Comparison of ENCODE assay signal across 17 cellular contexts in genomic region chr4:53432528-53433424, GRCh38. TPM values are rescaled to one million over a fixed set of nuclear protein-coding genes. Genes with fewer than 3 reads are reported as not detected.
DNase-seq lines count a peak whose midpoint lies in the region; ATAC-seq and TF ChIP-seq lines count a peak whose summit lies in the region.
"Had no signal": no experiment of that assay in that cellular context is flagged by ENCODE, and none has a peak within 500 bp of the region (broad histone marks: within the 10 kb centered on the region; RNA-seq: fewer than 3 reads in every experiment).

No MANE protein-coding gene starts in this region.

- no peak overlapping the region for H3K27ac ChIP-seq in IMR-90 (ENCODE audit: insufficient read depth, low read length)
- H3K27ac ChIP-seq in mesenchymal stem cell (ENCODE audit: low read length, poor library complexity, severe bottlenecking): no peak overlapping the region
- H3K27ac ChIP-seq: ascending aorta had no signal

- no peak overlapping the region for H2BK20ac ChIP-seq in IMR-90 (ENCODE audit: low read depth, low read length)

- H4K8ac ChIP-seq in IMR-90 (ENCODE audit: low read depth in 2 of 2, low read length in 2 of 2): no peak overlapping the region
- H4K8ac ChIP-seq in mesenchymal stem cell (ENCODE audit: low read length): no peak overlapping the region

- H3K9me3 ChIP-seq in IMR-90 (ENCODE audit: control insufficient read depth, insufficient read depth, low read length) (no peaks in the 10 kb centered on the region), mesenchymal stem cell (ENCODE audit: control insufficient read depth, low read length) (no peaks in the 10 kb centered on the region)
- H3K9me3 ChIP-seq: ascending aorta had no signal

- H4K20me1 ChIP-seq in IMR-90 (ENCODE audit: insufficient read depth, low read length): no peaks in the 10 kb centered on the region

- no peak overlapping the region for H4K5ac ChIP-seq in IMR-90 (ENCODE audit: low read depth, low read length)

- no peak overlapping the region for H2BK120ac ChIP-seq in IMR-90 (ENCODE audit: low read depth, low read length)
- H2BK120ac ChIP-seq in mesenchymal stem cell (ENCODE audit: low read depth, low read length): no peak overlapping the region

- in situ Hi-C loops in IMR-90 (cut with MboI; ENCODE audit: low sequenced_read_pairs): no loop called here

- no peak overlapping the region for H3K4me3 ChIP-seq in IMR-90 (ENCODE audit: insufficient read depth, low read depth, low read length)
- no peak overlapping the region for H3K4me3 ChIP-seq in mesenchymal stem cell (ENCODE audit: insufficient read depth in 1 of 2, low read depth in 1 of 2, low read length in 2 of 2)
- H3K4me3 ChIP-seq: ascending aorta had no signal

- H3K56ac ChIP-seq in IMR-90 (ENCODE audit: extremely low read depth, insufficient read depth, low read length): no peak overlapping the region

- no peak overlapping the region for H3K4me2 ChIP-seq in IMR-90 (ENCODE audit: low read depth, low read length)
- no peak overlapping the region for H3K4me2 ChIP-seq in mesenchymal stem cell (ENCODE audit: low read length, poor library complexity, severe bottlenecking)

- no peak overlapping the region for H2AK5ac ChIP-seq in IMR-90 (ENCODE audit: low read depth, low read length)
- H2AK5ac ChIP-seq in mesenchymal stem cell (ENCODE audit: low read length, severe bottlenecking): no peak overlapping the region

- no peak overlapping the region for H2BK12ac ChIP-seq in mesenchymal stem cell (ENCODE audit: low read length in 2 of 2)

- CTCF ChIA-PET in IMR-90 (lab: Yijun Ruan, JAX): no interaction called here

- peaks cover 22% of the 10 kb centered on the region for H3K36me3 ChIP-seq in IMR-90 (ENCODE audit: control insufficient read depth, insufficient read depth, low read length)
- H3K36me3 ChIP-seq in mesenchymal stem cell (ENCODE audit: control insufficient read depth in 1 of 2, insufficient read depth in 2 of 2, low read depth in 1 of 2, low read length in 2 of 2): peaks cover 12 to 82% of the 10 kb centered on the region in 2 experiments

- no peak overlapping the region for H3K18ac ChIP-seq in IMR-90 (ENCODE audit: low read depth, low read length)
- H3K18ac ChIP-seq in mesenchymal stem cell (ENCODE audit: low read depth in 1 of 2, low read length in 2 of 2): no peak overlapping the region

- H2BK5ac ChIP-seq in IMR-90 (ENCODE audit: low read depth, low read length, poor library complexity, severe bottlenecking) (no peak overlapping the region), mesenchymal stem cell (ENCODE audit: low read depth, low read length, poor library complexity, severe bottlenecking) (no peak overlapping the region)

- no peak overlapping the region for H3K23ac ChIP-seq in IMR-90 (ENCODE audit: low read depth, low read length)
- no peak overlapping the region for H3K23ac ChIP-seq in mesenchymal stem cell (ENCODE audit: low read length in 2 of 2)

- BruUV-seq in IMR-90 (replicated peaks; lab: Mats Ljungman, UMichigan): no TSS peak

- TF ChIP-seq POLR2A in IMR-90 (IDR thresholded peaks at IDR 0.05; ENCODE audit: low read depth, low read length): no peak

- POLR2A ChIA-PET in IMR-90 (lab: Charles Lee; ENCODE audit: unreplicated experiment): no interaction called here

- H3K9ac ChIP-seq in IMR-90 (ENCODE audit: low read depth, low read length): no peak overlapping the region
- no peak overlapping the region for H3K9ac ChIP-seq in mesenchymal stem cell (ENCODE audit: low read length)

- H2BK15ac ChIP-seq in IMR-90 (ENCODE audit: low read depth, low read length) (no peak overlapping the region), mesenchymal stem cell (ENCODE audit: low read depth, poor library complexity, severe bottlenecking) (no peak overlapping the region)

- TF ChIP-seq RAD21 in IMR-90 (IDR thresholded peaks at IDR 0.05; ENCODE audit: low read length): no peak

- no peak overlapping the region for H2AFZ ChIP-seq in IMR-90 (replicated peaks; ENCODE audit: low read length, poor library complexity)
- H2AFZ ChIP-seq in mesenchymal stem cell (ENCODE audit: low read depth, low read length): no peak overlapping the region

- DNase-seq in GM10266 (ENCODE audit: extremely low spot score): peak; percentile 11
- no peak for DNase-seq in IMR-90
- DNase-seq in SW480 (ENCODE audit: low spot score): no peak
- DNase-seq in mesenchymal stem cell: no peak
- no peak for DNase-seq in omental fat pad (ENCODE audit: low spot score)
- no peak for DNase-seq in stimulated activated CD4-positive, alpha-beta T cell treated with anti-CD3 and anti-CD28 coated beads, Interleukin-4, amount 100 ng/mL, for 4 hours
- DNase-seq: activated CD8-positive, alpha-beta memory T cell treated with anti-CD3 and anti-CD28 coated beads, Interleukin-2, amount 50 U/mL, for 48 hours; dermis blood vessel endothelial cell; NCI-H1417; NCI-H774; retina; SHP77 treated with DMSO at 0.1 percent for 48 hours; stimulated activated CD4-positive, alpha-beta T cell treated with anti-CD3 and anti-CD28 coated beads, Interleukin-2, amount 100 ng/mL, for 48 hours; stimulated activated naive CD4-positive, alpha-beta T cell treated with Interleukin-2 at 50 U/mL for 16 hours had no signal

- H3K4me1 ChIP-seq in IMR-90 (ENCODE audit: control insufficient read depth, insufficient read depth, low read length) (no peaks in the 10 kb centered on the region; the same call in 1 of the 2 replicates), mesenchymal stem cell (ENCODE audit: control insufficient read depth, insufficient read depth, low read depth, low read length) (peaks cover 1% of the 10 kb centered on the region)
- H3K4me1 ChIP-seq: ascending aorta had no signal

- H3K14ac ChIP-seq in IMR-90 (replicated peaks; ENCODE audit: low read depth, low read length) (no peak overlapping the region), mesenchymal stem cell (ENCODE audit: low read length in 2 of 2) (no peak overlapping the region)

- no peaks in the 10 kb centered on the region for H3K9me1 ChIP-seq in IMR-90 (ENCODE audit: insufficient read depth, low read length)

- ATAC-seq in GM18870 (IDR thresholded peaks at IDR 0.05; ENCODE audit: unreplicated experiment): peak; percentile 88
- peak; percentile 66 for ATAC-seq in HG02678 (IDR thresholded peaks at IDR 0.05; ENCODE audit: unreplicated experiment)
- ATAC-seq in IMR-90 (ENCODE audit: low read depth): no peak
- no peak for ATAC-seq in omental fat pad (ENCODE audit: low FRiP score)

- WGBS in IMR-90 (ENCODE audit: extremely low coverage in 2 of 2, insufficient read length in 1 of 2), 2 experiments: no CpG with 5 or more reads among the region's 4 CpGs
- WGBS in mesenchymal stem cell: 94% methylated on average over 4 of the region's 4 CpGs

- H3K27me3 ChIP-seq in IMR-90 (ENCODE audit: control insufficient read depth, insufficient read depth, low read length) (no peaks in the 10 kb centered on the region), mesenchymal stem cell (ENCODE audit: control insufficient read depth in 1 of 2, insufficient read depth in 1 of 2, low read length in 2 of 2) (no peaks in the 10 kb centered on the region)
- H3K27me3 ChIP-seq: ascending aorta had no signal

- no peak overlapping the region for H2AK9ac ChIP-seq in IMR-90 (replicated peaks; ENCODE audit: low read depth, low read length, poor library complexity)

- TF ChIP-seq CTCF in GM10266 (IDR thresholded peaks at IDR 0.05; ENCODE audit: control insufficient read depth, insufficient read depth, low read depth, missing control alignments) (no peak), IMR-90 (conservative IDR thresholded peaks at IDR 0.05; ENCODE audit: low read depth, low read length) (no peak), omental fat pad (IDR thresholded peaks at IDR 0.05) (no peak)

- H3K4ac ChIP-seq in IMR-90 (ENCODE audit: low read depth, low read length): no peak overlapping the region
- no peak overlapping the region for H3K4ac ChIP-seq in mesenchymal stem cell (ENCODE audit: low read depth in 1 of 2, low read length in 2 of 2)

- dilution Hi-C loops in IMR-90 (cut with HindIII; ENCODE audit: low sequenced_read_pairs, unreplicated experiment): no loop called here

- no peak overlapping the region for H4K91ac ChIP-seq in IMR-90 (ENCODE audit: insufficient read depth, low read depth, low read length)
- H4K91ac ChIP-seq in mesenchymal stem cell (ENCODE audit: low read length): no peak overlapping the region

- H3K79me1 ChIP-seq in IMR-90 (ENCODE audit: low read depth in 1 of 2, low read length in 2 of 2) (peaks cover 17 to 21% of the 10 kb centered on the region in 2 experiments; a peak in 3 of 4 replicates), mesenchymal stem cell (replicated peaks; ENCODE audit: low read length, poor library complexity, severe bottlenecking) (peaks cover 13% of the 10 kb centered on the region)

- intact Hi-C loops in IMR-90 (cut with micrococcal nuclease): no loop called here

TF ChIP-seq in IMR-90, 13 proteins besides CTCF, POLR2A, EP300 and RAD21:
- TF ChIP-seq CEBPB (IDR thresholded peaks at IDR 0.05; ENCODE audit: low read depth, low read length) (peak; percentile 67), BHLHE40 (IDR thresholded peaks at IDR 0.05; ENCODE audit: low read depth, low read length) (no peak)

RNA-seq across cellular contexts. Expression of gene FIP1L1, which starts 55.3 kb away (rescaled TPM):
- total RNA-seq in IMR-90 (2012; rRNA removed) (37.5 and 48.9 TPM in 2 replicates), omental fat pad (10 to 100 TPM; 31.6 to 51.4 (median 38.7) TPM)
- 28.6 and 31.1 TPM in 2 replicates for polyA plus RNA-seq in IMR-90 (2012; rRNA removed)
- 6.6 and 12.8 TPM in 2 replicates for polyA plus RNA-seq in IMR-90 (2012; cell fraction: cytosol; rRNA removed)
- 6.9 and 47.0 TPM in 2 replicates for polyA plus RNA-seq in IMR-90 (2012; cell fraction: nucleus; rRNA removed; ENCODE audit: low replicate concordance)
- polyA plus RNA-seq in mesenchymal stem cell (2013, experiment 1 of 2): 75.9 TPM
- 80.0 TPM for polyA plus RNA-seq in mesenchymal stem cell (2013, experiment 2 of 2)

Comparison
In these comparisons a context has a peak if more than half of its experiments do, and no peak if none do; other contexts are left out.
1. ATAC-seq: peak in GM18870 (single experiment) and HG02678 (single experiment); none in IMR-90 (single experiment) and omental fat pad (single experiment).